35 cellular contexts compared by ENCODE assay signal in genomic region chr18:27263369-27263768, GRCh38.
"Had no signal": no experiment of that assay in that cellular context is flagged by ENCODE, and none has a peak within 500 bp of the region (broad histone marks: within the 10 kb centered on the region; RNA-seq: fewer than 3 reads in every experiment).

No MANE protein-coding gene starts in this region.

- H3K4me3 ChIP-seq: MG63 had no signal

- H3K9me3 ChIP-seq: MG63 had no signal

- H3K36me3 ChIP-seq: MG63 had no signal

- H3K27me3 ChIP-seq: MG63 had no signal

- DNase-seq: Karpas-422, Kasumi-1, MG63, MM.1S, MV-4-11, NCI-H1048, NCI-H1092, NCI-H1092 treated with DMSO at 0.1 percent for 48 hours, NCI-H1105, NCI-H1105 treated with DMSO at 0.1 percent for 48 hours, NCI-H1417, NCI-H1417 treated with DMSO at 0.1 percent for 48 hours, NCI-H1436, NCI-H1436 treated with DMSO at 0.1 percent for 48 hours, NCI-H146, NCI-H1694, NCI-H1694 treated with DMSO at 0.1 percent for 48 hours, NCI-H187, NCI-H187 treated with DMSO at 0.1 percent for 48 hours, NCI-H1930, NCI-H2029, NCI-H2029 treated with DMSO at 0.1 percent for 48 hours, NCI-H2081, NCI-H2081 treated with DMSO at 0.1 percent for 48 hours, NCI-H2107, NCI-H2171, NCI-H2171 treated with DMSO at 0.1 percent for 48 hours, NCI-H2227 treated with DMSO at 0.1 percent for 48 hours, NCI-H226, NCI-H345, NCI-H446, NCI-H446 treated with DMSO at 0.1 percent for 48 hours, NCI-H510A, NCI-H510A treated with DMSO at 0.1 percent for 48 hours, NCI-H524 had no signal
